ENCODE assay signal across 8 cellular contexts in the genomic region with DNA sequence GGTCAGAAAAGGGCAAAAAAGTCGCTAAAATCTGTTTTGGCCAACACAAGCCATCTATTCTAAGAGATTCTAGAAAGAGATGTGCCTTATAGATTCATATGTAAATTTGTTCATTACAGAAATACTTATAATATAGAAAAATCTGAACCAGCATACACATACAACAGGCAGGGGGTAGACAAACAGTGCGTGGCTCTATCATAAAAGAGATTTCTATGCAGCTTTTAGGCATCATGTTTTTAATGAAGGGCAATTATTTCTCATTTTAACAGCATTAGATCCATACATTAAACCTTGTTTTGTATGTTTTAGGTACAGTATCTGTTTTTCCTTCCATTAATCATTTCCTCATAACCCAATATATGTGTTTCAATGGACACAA. TPM values are rescaled to one million over a fixed set of nuclear protein-coding genes. Genes with fewer than 3 reads are reported as not detected.
DNase-seq lines count a peak whose midpoint lies in the region; ATAC-seq and TF ChIP-seq lines count a peak whose summit lies in the region.

No MANE protein-coding gene starts in this region.

- ATAC-seq in thoracic aorta (ENCODE audit: insufficient number of reproducible peaks, low FRiP score, low read depth): no peak
- no peak for ATAC-seq in HG03342 (IDR thresholded peaks at IDR 0.05; ENCODE audit: unreplicated experiment)

- H3K9ac ChIP-seq in liver (ENCODE audit: low read depth in 1 of 2, low read length in 2 of 2): peak overlapping the region; percentile 61 to 82

- H3K4me3 ChIP-seq in liver (ENCODE audit: low read depth in 1 of 3, low read length in 3 of 3) (peak overlapping the region; percentile 57 to 86 (median 72)), thoracic aorta (peak overlapping the region; percentile 84)

- POLR2A ChIA-PET in activated CD4-positive, alpha-beta T cell treated with anti-CD3 and anti-CD28 coated beads, Interleukin-2, amount 10 ng/mL, durations not matched to agents 7 days and 5 days (lab: Charles Lee): no interaction called here

- TF ChIP-seq CTCF in liver (IDR thresholded peaks at IDR 0.05; ENCODE audit: low read depth, low read length, missing input control) (no peak), thoracic aorta (IDR thresholded peaks at IDR 0.05) (no peak)

- DNase-seq in activated CD4-positive, alpha-beta T cell treated with anti-CD3 and anti-CD28 coated beads, Interleukin-2, amount 10 ng/mL, durations not matched to agents 7 days and 5 days: no peak
- DNase-seq in activated CD4-positive, alpha-beta T cell treated with anti-CD3 and anti-CD28 coated beads, Interleukin-2, amount 50 U/mL, for 48 hours: no peak
- DNase-seq in thoracic aorta (ENCODE audit: low spot score) (no peak), iPS-NIHi7 (ENCODE audit: extremely low spot score) (no peak), foreskin melanocyte (no peak)

- no peaks in the 10 kb centered on the region for H3K27me3 Mint-ChIP-seq in activated CD4-positive, alpha-beta T cell treated with anti-CD3 and anti-CD28 coated beads, Interleukin-2, amount 10 ng/mL, durations not matched to agents 7 days and 5 days
- no peaks in the 10 kb centered on the region for H3K27me3 Mint-ChIP-seq in activated naive CD8-positive, alpha-beta T cell

- H3K4me1 ChIP-seq in liver (ENCODE audit: control insufficient read depth in 4 of 4, insufficient read depth in 4 of 4, low read length in 3 of 4) (peaks cover 0 to 13% (median 1%) of the 10 kb centered on the region in 4 donors), thoracic aorta (ENCODE audit: control insufficient read depth in 1 of 2, low read depth in 2 of 2) (peaks cover 13 to 21% of the 10 kb centered on the region in 2 donors)

- H3K27ac Mint-ChIP-seq in activated CD4-positive, alpha-beta T cell treated with anti-CD3 and anti-CD28 coated beads, Interleukin-2, amount 10 ng/mL, durations not matched to agents 7 days and 5 days: peak overlapping the region; percentile 97
- H3K27ac Mint-ChIP-seq in activated naive CD8-positive, alpha-beta T cell: peak overlapping the region; percentile 98

- peaks cover 21% of the 10 kb centered on the region for H3K36me3 Mint-ChIP-seq in activated CD4-positive, alpha-beta T cell treated with anti-CD3 and anti-CD28 coated beads, Interleukin-2, amount 10 ng/mL, durations not matched to agents 7 days and 5 days (ENCODE audit: low read depth)
- peaks cover 6% of the 10 kb centered on the region for H3K36me3 Mint-ChIP-seq in activated naive CD8-positive, alpha-beta T cell

- no peaks in the 10 kb centered on the region for H3K9me3 Mint-ChIP-seq in activated CD4-positive, alpha-beta T cell treated with anti-CD3 and anti-CD28 coated beads, Interleukin-2, amount 10 ng/mL, durations not matched to agents 7 days and 5 days
- H3K9me3 Mint-ChIP-seq in activated naive CD8-positive, alpha-beta T cell (ENCODE audit: low read depth): no peaks in the 10 kb centered on the region

- H3K27me3 ChIP-seq in liver (ENCODE audit: control insufficient read depth in 4 of 4, insufficient read depth in 4 of 4, low read length in 3 of 4): no peaks in the 10 kb centered on the region
- H3K27me3 ChIP-seq in thoracic aorta (replicated peaks; ENCODE audit: insufficient read depth): no peaks in the 10 kb centered on the region

- TF ChIP-seq RAD21 in liver (IDR thresholded peaks at IDR 0.05): no peak

- peak overlapping the region; percentile 89 to 95 for H3K27ac ChIP-seq in liver (ENCODE audit: low read depth in 1 of 2, low read length in 2 of 2)
- peak overlapping the region; percentile 76 to 90 for H3K27ac ChIP-seq in thoracic aorta

- H3K36me3 ChIP-seq in liver (ENCODE audit: control insufficient read depth in 4 of 4, insufficient read depth in 3 of 4, low read depth in 1 of 4, low read length in 3 of 4) (peaks cover 0 to 14% (median 4%) of the 10 kb centered on the region in 4 donors), thoracic aorta (no peaks in the 10 kb centered on the region)

- CTCF ChIA-PET in activated CD4-positive, alpha-beta T cell treated with anti-CD3 and anti-CD28 coated beads, Interleukin-2, amount 10 ng/mL, durations not matched to agents 7 days and 5 days (lab: Charles Lee): interaction anchor here (0.9 kb wide), 1 partner anchor 13 kb away, joined by 4 read pairs; no protein-coding TSS in a partner anchor

- peak overlapping the region; percentile 88 for H3K4me3 Mint-ChIP-seq in activated CD4-positive, alpha-beta T cell treated with anti-CD3 and anti-CD28 coated beads, Interleukin-2, amount 10 ng/mL, durations not matched to agents 7 days and 5 days
- peak overlapping the region; percentile 99 for H3K4me3 Mint-ChIP-seq in activated naive CD8-positive, alpha-beta T cell

- peaks cover 57% of the 10 kb centered on the region for H3K4me1 Mint-ChIP-seq in activated CD4-positive, alpha-beta T cell treated with anti-CD3 and anti-CD28 coated beads, Interleukin-2, amount 10 ng/mL, durations not matched to agents 7 days and 5 days
- peaks cover 59% of the 10 kb centered on the region for H3K4me1 Mint-ChIP-seq in activated naive CD8-positive, alpha-beta T cell (ENCODE audit: low read depth)

- 48% methylated on average over 2 of the region's 2 CpGs for WGBS in liver

- H3K9me3 ChIP-seq in liver (ENCODE audit: control insufficient read depth in 4 of 4, low read length in 3 of 4): no peaks in the 10 kb centered on the region
- H3K9me3 ChIP-seq in thoracic aorta: no peaks in the 10 kb centered on the region

TF ChIP-seq in liver, 16 proteins besides CTCF, POLR2A, EP300 and RAD21 (continues in another document):
- TF ChIP-seq, protein P1, sequence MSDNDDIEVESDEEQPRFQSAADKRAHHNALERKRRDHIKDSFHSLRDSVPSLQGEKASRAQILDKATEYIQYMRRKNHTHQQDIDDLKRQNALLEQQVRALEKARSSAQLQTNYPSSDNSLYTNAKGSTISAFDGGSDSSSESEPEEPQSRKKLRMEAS (IDR thresholded peaks at IDR 0.05): no peak
- TF ChIP-seq SP1 (IDR thresholded peaks at IDR 0.05) (no peak), FOXA2 (IDR thresholded peaks at IDR 0.05) (no peak), RXRA (IDR thresholded peaks at IDR 0.05) (no peak), HNF4G (IDR thresholded peaks at IDR 0.05) (no peak), YY1 (IDR thresholded peaks at IDR 0.05) (no peak), JUND (IDR thresholded peaks at IDR 0.05) (no peak), TAF1 (conservative IDR thresholded peaks at IDR 0.05) (no peak)
- TF ChIP-seq, protein P2, sequence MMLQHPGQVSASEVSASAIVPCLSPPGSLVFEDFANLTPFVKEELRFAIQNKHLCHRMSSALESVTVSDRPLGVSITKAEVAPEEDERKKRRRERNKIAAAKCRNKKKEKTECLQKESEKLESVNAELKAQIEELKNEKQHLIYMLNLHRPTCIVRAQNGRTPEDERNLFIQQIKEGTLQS (IDR thresholded peaks at IDR 0.05): no peak
- TF ChIP-seq, protein P3, sequence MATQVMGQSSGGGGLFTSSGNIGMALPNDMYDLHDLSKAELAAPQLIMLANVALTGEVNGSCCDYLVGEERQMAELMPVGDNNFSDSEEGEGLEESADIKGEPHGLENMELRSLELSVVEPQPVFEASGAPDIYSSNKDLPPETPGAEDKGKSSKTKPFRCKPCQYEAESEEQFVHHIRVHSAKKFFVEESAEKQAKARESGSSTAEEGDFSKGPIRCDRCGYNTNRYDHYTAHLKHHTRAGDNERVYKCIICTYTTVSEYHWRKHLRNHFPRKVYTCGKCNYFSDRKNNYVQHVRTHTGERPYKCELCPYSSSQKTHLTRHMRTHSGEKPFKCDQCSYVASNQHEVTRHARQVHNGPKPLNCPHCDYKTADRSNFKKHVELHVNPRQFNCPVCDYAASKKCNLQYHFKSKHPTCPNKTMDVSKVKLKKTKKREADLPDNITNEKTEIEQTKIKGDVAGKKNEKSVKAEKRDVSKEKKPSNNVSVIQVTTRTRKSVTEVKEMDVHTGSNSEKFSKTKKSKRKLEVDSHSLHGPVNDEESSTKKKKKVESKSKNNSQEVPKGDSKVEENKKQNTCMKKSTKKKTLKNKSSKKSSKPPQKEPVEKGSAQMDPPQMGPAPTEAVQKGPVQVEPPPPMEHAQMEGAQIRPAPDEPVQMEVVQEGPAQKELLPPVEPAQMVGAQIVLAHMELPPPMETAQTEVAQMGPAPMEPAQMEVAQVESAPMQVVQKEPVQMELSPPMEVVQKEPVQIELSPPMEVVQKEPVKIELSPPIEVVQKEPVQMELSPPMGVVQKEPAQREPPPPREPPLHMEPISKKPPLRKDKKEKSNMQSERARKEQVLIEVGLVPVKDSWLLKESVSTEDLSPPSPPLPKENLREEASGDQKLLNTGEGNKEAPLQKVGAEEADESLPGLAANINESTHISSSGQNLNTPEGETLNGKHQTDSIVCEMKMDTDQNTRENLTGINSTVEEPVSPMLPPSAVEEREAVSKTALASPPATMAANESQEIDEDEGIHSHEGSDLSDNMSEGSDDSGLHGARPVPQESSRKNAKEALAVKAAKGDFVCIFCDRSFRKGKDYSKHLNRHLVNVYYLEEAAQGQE (IDR thresholded peaks at IDR 0.05): no peak

RNA-seq across cellular contexts. Expression of a gene that starts 0.7 kb away (rescaled TPM):
- total RNA-seq in activated CD4-positive, alpha-beta T cell treated with anti-CD3 and anti-CD28 coated beads, Interleukin-2, amount 10 ng/mL, durations not matched to agents 7 days and 5 days: 10 to 100 TPM; 58.5 to 65.3 TPM
- total RNA-seq in liver: 10 to 100 TPM in 1 of 2 donors, 1 to 10 TPM in 1; 3.2 to 11.6 TPM
- 1 to 10 TPM; 2.2 to 5.9 TPM for polyA plus RNA-seq in liver
- total RNA-seq in thoracic aorta: 10 to 100 TPM; 24.4 to 27.1 TPM

RNA-seq across cellular contexts. Expression of a gene that starts 16.8 kb away (rescaled TPM):
- total RNA-seq in activated CD4-positive, alpha-beta T cell treated with anti-CD3 and anti-CD28 coated beads, Interleukin-2, amount 10 ng/mL, durations not matched to agents 7 days and 5 days: 10 to 100 TPM; 33.7 to 34.3 TPM
- 1 to 10 TPM; 4.8 to 5.5 TPM for total RNA-seq in liver
- 1 to 10 TPM; 2.7 to 5.9 TPM for polyA plus RNA-seq in liver
- 10 to 100 TPM; 22.9 to 24.5 TPM for total RNA-seq in thoracic aorta

RNA-seq across cellular contexts. Expression of a gene that starts 38.9 kb away (rescaled TPM):
- 10 to 100 TPM; 87.9 to 94.0 TPM for total RNA-seq in activated CD4-positive, alpha-beta T cell treated with anti-CD3 and anti-CD28 coated beads, Interleukin-2, amount 10 ng/mL, durations not matched to agents 7 days and 5 days
- total RNA-seq in liver (10 to 100 TPM in 1 of 2 donors, 1 to 10 TPM in 1; 6.1 to 17.1 TPM), thoracic aorta (10 to 100 TPM; 11.9 to 13.5 TPM)
- 1 to 10 TPM; 2.3 to 6.4 TPM for polyA plus RNA-seq in liver

RNA-seq across cellular contexts. Expression of a gene that starts 58.1 kb away (rescaled TPM):
- total RNA-seq in activated CD4-positive, alpha-beta T cell treated with anti-CD3 and anti-CD28 coated beads, Interleukin-2, amount 10 ng/mL, durations not matched to agents 7 days and 5 days: 10 to 100 TPM; 12.4 to 12.7 TPM
- total RNA-seq in liver: 1 to 10 TPM; 1.2 to 3.2 TPM
- 1 to 10 TPM; 1.7 to 2.4 TPM for polyA plus RNA-seq in liver
- 10 to 100 TPM; 18.8 to 26.1 TPM for total RNA-seq in thoracic aorta

RNA-seq across cellular contexts. Expression of a gene that starts 59.1 kb away (rescaled TPM):
- not detected for total RNA-seq in activated CD4-positive, alpha-beta T cell treated with anti-CD3 and anti-CD28 coated beads, Interleukin-2, amount 10 ng/mL, durations not matched to agents 7 days and 5 days
- total RNA-seq in liver: not detected
- polyA plus RNA-seq in liver: under 1 TPM in 1 of 2 donors, not detected in 1; 0.06 TPM
- total RNA-seq in thoracic aorta: not detected

Comparison
In these comparisons a context has a peak if more than half of its experiments do, and no peak if none do; other contexts are left out.
1. RNA of a gene that starts 38.9 kb away (total RNA-seq): 87.9 to 94.0 TPM in activated CD4-positive, alpha-beta T cell treated with anti-CD3 and anti-CD28 coated beads, Interleukin-2, amount 10 ng/mL, durations not matched to agents 7 days and 5 days; 6.1 to 17.1 TPM in liver and 11.9 to 13.5 TPM in thoracic aorta; every median in the first group is over 4 times any median in the second.